Comparison of ENCODE assay signal across 15 cellular contexts in the genomic region with DNA sequence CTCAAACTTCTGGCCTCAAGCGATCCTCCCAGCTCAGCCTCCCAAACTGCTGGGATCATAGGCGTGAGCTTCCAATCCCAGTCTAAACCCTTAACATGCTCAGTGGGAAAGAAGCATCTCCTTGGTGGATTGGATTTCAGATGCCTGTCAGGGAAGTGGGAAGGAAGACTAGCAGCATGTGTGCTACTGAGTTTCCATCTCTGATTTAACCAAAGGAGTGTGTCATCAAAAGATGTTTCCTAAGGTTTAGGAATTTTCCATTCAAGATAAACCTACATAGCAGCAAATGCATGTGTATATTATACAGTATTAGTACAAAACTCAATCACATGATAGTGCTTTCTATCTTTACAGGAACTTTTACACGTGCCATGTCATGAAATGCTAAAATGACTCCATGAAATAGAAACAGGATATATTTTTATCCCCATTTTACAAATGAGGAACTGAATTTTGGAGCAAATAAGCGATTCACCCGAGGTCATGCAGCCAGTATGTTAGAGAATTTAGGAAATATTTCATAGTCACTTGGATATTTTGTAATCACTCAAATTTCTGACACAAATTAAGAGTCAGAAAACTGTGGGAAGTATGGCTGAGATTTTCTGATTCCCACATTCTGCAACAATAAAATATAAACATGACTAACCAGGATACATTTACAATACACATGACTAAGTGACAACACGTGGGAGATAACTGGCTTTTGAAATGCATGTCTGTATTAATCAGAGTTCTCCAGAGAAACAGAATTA. TPM values are rescaled to one million over a fixed set of nuclear protein-coding genes. Genes with fewer than 3 reads are reported as not detected.
DNase-seq lines count a peak whose midpoint lies in the region; TF ChIP-seq lines count a peak whose summit lies in the region.
"Had no signal": no experiment of that assay in that cellular context is flagged by ENCODE, and none has a peak within 500 bp of the region (broad histone marks: within the 10 kb centered on the region; RNA-seq: fewer than 3 reads in every experiment).

No MANE protein-coding gene starts in this region.

- no peak for TF ChIP-seq CTCF in fibroblast of lung (conservative IDR thresholded peaks at IDR 0.05 in 1 of 2, IDR thresholded peaks at IDR 0.05 in 1 of 2; ENCODE audit: low read depth in 1 of 2, low read length in 2 of 2)

- H3K4me2 ChIP-seq in fibroblast of lung (ENCODE audit: extremely low read depth, insufficient read depth, low read length), result no peak overlapping the region
- H3K4me2 ChIP-seq in skeletal muscle satellite cell (ENCODE audit: low read length), result peak overlapping the region; percentile 63

- no peak overlapping the region for H2AFZ ChIP-seq in fibroblast of lung (ENCODE audit: low read length)

- H3K4me3 ChIP-seq in SJSA1 (no peak overlapping the region), fibroblast of lung (replicated peaks in 1 of 4; ENCODE audit: control extremely low read depth in 1 of 4, insufficient read depth in 1 of 4, low read depth in 3 of 4, low read length in 4 of 4) (no peak overlapping the region), skeletal muscle satellite cell (ENCODE audit: low read length) (no peak overlapping the region)
- H3K4me3 ChIP-seq: MG63, stomach had no signal

- no peaks in the 10 kb centered on the region for H4K20me1 ChIP-seq in fibroblast of lung (ENCODE audit: control insufficient read depth, extremely low read depth, insufficient read depth, low read length)

- H3K9ac ChIP-seq in fibroblast of lung (ENCODE audit: insufficient read depth, low read length) (no peak overlapping the region), skeletal muscle satellite cell (ENCODE audit: low read depth, low read length) (peak overlapping the region; percentile 28)

- H3K9me3 ChIP-seq in SJSA1 (replicated peaks) (no peaks in the 10 kb centered on the region), fibroblast of lung (ENCODE audit: control insufficient read depth, insufficient read depth, low read depth, low read length) (no peaks in the 10 kb centered on the region), skeletal muscle satellite cell (replicated peaks; ENCODE audit: low read length) (no peaks in the 10 kb centered on the region)
- H3K9me3 ChIP-seq: Caco-2, MG63, stomach had no signal

- H3K27ac ChIP-seq in SJSA1 (peak overlapping the region; percentile 37; the same call in 1 of the 2 replicates), fibroblast of lung (ENCODE audit: insufficient read depth, low read length) (peak overlapping the region; percentile 6)

- no peaks in the 10 kb centered on the region for H3K36me3 ChIP-seq in SJSA1
- H3K36me3 ChIP-seq in fibroblast of lung (ENCODE audit: control insufficient read depth, insufficient read depth, low read length), result no peaks in the 10 kb centered on the region
- no peaks in the 10 kb centered on the region for H3K36me3 ChIP-seq in skeletal muscle satellite cell (ENCODE audit: insufficient read depth, low read length)
- H3K36me3 ChIP-seq: MG63, stomach had no signal

- H3K4me1 ChIP-seq in SJSA1 (replicated peaks), result peaks cover 13% of the 10 kb centered on the region
- H3K4me1 ChIP-seq in fibroblast of lung (ENCODE audit: control insufficient read depth, extremely low read depth, insufficient read depth, low read length), result peaks cover 8% of the 10 kb centered on the region
- peaks cover 35% of the 10 kb centered on the region for H3K4me1 ChIP-seq in skeletal muscle satellite cell (ENCODE audit: control insufficient read depth, insufficient read depth, low read length)
- H3K4me1 ChIP-seq: Caco-2 had no signal

- in situ Hi-C loops in KBM-7 (cut with MboI; ENCODE audit: low pct_unique_long_range_greater_than_20kb, low sequenced_read_pairs), result no loop called here

- no peaks in the 10 kb centered on the region for H3K27me3 ChIP-seq in SJSA1 (replicated peaks)
- H3K27me3 ChIP-seq in fibroblast of lung (ENCODE audit: control insufficient read depth, insufficient read depth, low read length), result no peaks in the 10 kb centered on the region
- H3K27me3 ChIP-seq in skeletal muscle satellite cell (ENCODE audit: control insufficient read depth, insufficient read depth, low read length), result no peaks in the 10 kb centered on the region
- H3K27me3 ChIP-seq: MG63, stomach had no signal

- H3K79me2 ChIP-seq in fibroblast of lung (ENCODE audit: control insufficient read depth, insufficient read depth, low read length), result no peaks in the 10 kb centered on the region

- DNase-seq in EL (peak; percentile 74), SJSA1 (ENCODE audit: low read depth in 1 of 2, low spot score in 2 of 2) (peak in 1 of 2 experiments; percentile 20), fibroblast of lung (ENCODE audit: low read depth in 2 of 2) (peak; percentile 81 to 84), NCI-H1417 treated with DMSO at 0.1 percent for 48 hours (lab: John Stamatoyannopoulos, UW) (no peak), KBM-7 (no peak), Kasumi-1 (lab: John Stamatoyannopoulos, UW) (no peak)
- DNase-seq in stimulated activated CD8-positive, alpha-beta memory T cell treated with anti-CD3 and anti-CD28 coated beads, Interleukin-4, amount 100 ng/mL, for 48 hours, result no peak
- DNase-seq: activated CD4-positive, alpha-beta T cell treated with anti-CD3 and anti-CD28 coated beads for 36 hours; activated T-cell treated with anti-CD3 and anti-CD28 coated beads, Interleukin-2, amount 50 U/mL, for 4 hours; Caco-2; MG63; NCI-H2171; stomach; SW 1271 had no signal

RNA-seq across cellular contexts. Expression of a gene that starts 11.5 kb away (rescaled TPM):
- total RNA-seq in SJSA1 (2014; rRNA removed; shearing (Covaris generic)), result not detected in 2 replicates
- 1.5 and 2.3 TPM in 2 replicates for total RNA-seq in fibroblast of lung
- polyA plus RNA-seq in fibroblast of lung, result 0.28 and 1.4 TPM in 2 replicates
- 0.24 and 1.7 TPM in 2 replicates for polyA plus RNA-seq in fibroblast of lung (2012)
- polyA minus RNA-seq in fibroblast of lung (ENCODE audit: low replicate concordance), result 0.04 and 0.51 TPM in 2 replicates
- total RNA-seq in skeletal muscle satellite cell (2012; rRNA removed), result under 0.01 TPM in 1 of 2 replicates, not detected in the other
- total RNA-seq: activated CD4-positive, alpha-beta T cell treated with anti-CD3 and anti-CD28 coated beads for 36 hours; activated T-cell treated with anti-CD3 and anti-CD28 coated beads, Interleukin-2, amount 50 U/mL, for 4 hours; Caco-2 had no signal

Comparison
In these comparisons a context has a peak if more than half of its experiments do, and no peak if none do; other contexts are left out.
1. DNase-seq: peak in EL (single experiment) and fibroblast of lung (2 of 2); none in NCI-H1417 treated with DMSO at 0.1 percent for 48 hours (single experiment), stimulated activated CD8-positive, alpha-beta memory T cell treated with anti-CD3 and anti-CD28 coated beads, Interleukin-4, amount 100 ng/mL, for 48 hours (single experiment), KBM-7 (single experiment) and Kasumi-1 (0 of 2).